Comparison of ENCODE assay signal across 1 cellular context in the genomic region with DNA sequence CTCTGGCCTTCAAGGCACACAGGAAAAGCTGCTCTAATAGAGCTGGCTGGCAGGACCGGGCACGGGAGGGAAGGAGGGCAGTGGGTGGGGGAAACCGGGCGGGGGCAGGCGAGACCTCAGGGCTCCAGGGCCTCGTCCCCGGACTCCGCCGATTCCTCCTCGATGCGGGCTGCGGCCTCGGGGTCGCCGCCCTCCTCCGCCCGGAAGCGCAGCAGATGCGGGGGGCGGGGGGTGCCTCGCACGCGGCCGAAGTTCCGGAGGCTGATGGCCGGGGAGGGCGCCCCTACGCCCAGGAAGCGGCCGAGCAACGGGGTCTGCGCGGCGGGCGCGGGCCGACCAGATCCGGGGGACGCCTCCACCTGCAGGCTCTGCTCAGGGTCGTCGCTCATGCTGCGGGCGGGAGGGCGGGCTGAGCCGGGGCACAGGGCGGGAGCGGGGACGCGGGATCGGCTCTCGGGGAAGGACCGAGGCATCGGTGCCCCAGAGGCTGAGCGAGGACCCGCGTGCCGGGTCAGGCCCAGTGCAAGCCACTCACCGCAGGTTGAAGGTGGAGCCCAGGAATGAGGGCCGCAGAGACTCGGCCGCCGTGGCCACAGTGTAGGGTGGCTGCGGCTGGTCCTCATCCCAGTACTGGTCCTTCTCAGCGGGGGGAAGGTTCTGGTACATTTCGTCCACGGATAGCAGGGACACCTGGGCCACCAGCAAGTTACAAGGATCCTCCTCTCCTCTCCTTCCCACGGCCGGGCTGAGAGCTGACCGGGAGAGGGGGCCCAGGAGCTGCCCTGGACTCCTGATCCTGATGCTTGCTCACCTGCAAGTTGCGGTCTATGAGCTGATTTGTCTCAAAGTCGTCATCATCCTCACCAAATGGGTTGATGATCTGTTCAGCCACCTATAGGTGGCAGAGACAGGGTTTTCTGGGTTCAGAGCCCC.
A peak's percentile ranks its signal among the peaks of the same experiment; 100 is the strongest.
TF ChIP-seq lines count a peak whose summit lies in the region.

No MANE protein-coding gene starts in this region.

TF ChIP-seq in HepG2, 621 proteins besides CTCF, POLR2A, EP300 and RAD21 (continued from another document and continues in another):
- TF ChIP-seq, protein P1, sequence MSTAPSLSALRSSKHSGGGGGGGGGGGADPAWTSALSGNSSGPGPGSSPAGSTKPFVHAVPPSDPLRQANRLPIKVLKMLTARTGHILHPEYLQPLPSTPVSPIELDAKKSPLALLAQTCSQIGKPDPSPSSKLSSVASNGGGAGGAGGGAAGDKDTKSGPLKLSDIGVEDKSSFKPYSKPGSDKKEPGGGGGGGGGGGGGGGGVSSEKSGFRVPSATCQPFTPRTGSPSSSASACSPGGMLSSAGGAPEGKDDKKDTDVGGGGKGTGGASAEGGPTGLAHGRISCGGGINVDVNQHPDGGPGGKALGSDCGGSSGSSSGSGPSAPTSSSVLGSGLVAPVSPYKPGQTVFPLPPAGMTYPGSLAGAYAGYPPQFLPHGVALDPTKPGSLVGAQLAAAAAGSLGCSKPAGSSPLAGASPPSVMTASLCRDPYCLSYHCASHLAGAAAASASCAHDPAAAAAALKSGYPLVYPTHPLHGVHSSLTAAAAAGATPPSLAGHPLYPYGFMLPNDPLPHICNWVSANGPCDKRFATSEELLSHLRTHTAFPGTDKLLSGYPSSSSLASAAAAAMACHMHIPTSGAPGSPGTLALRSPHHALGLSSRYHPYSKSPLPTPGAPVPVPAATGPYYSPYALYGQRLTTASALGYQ (CRISPR knock-in tag; IDR thresholded peaks at IDR 0.05), result peak; percentile 44; the same call in 1 of the 2 replicates
- TF ChIP-seq, protein P2, sequence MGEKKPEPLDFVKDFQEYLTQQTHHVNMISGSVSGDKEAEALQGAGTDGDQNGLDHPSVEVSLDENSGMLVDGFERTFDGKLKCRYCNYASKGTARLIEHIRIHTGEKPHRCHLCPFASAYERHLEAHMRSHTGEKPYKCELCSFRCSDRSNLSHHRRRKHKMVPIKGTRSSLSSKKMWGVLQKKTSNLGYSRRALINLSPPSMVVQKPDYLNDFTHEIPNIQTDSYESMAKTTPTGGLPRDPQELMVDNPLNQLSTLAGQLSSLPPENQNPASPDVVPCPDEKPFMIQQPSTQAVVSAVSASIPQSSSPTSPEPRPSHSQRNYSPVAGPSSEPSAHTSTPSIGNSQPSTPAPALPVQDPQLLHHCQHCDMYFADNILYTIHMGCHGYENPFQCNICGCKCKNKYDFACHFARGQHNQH (CRISPR knock-in tag; IDR thresholded peaks at IDR 0.05), result peak; percentile 53; the same call in 1 of the 2 replicates
- TF ChIP-seq ZNF589 (CRISPR knock-in tag; conservative IDR thresholded peaks at IDR 0.05) (no peak), ZNF788 (CRISPR knock-in tag; IDR thresholded peaks at IDR 0.05; ENCODE audit: borderline replicate concordance) (no peak; the same call in 1 of the 2 replicates), ZMAT3 (CRISPR knock-in tag; conservative IDR thresholded peaks at IDR 0.05) (0 out of 2 replicates have a peak, but pooled peaks have one; percentile 1), ZNF75D (CRISPR knock-in tag; IDR thresholded peaks at IDR 0.05; ENCODE audit: borderline replicate concordance) (no peak), ZNF615 (CRISPR knock-in tag; IDR thresholded peaks at IDR 0.05; ENCODE audit: borderline replicate concordance) (no peak), CBX1 (IDR thresholded peaks at IDR 0.05; ENCODE audit: low read depth) (no peak), KDM2A (CRISPR knock-in tag; IDR thresholded peaks at IDR 0.05; ENCODE audit: borderline replicate concordance, low read depth) (peak; percentile 54), MED1 (CRISPR knock-in tag; IDR thresholded peaks at IDR 0.05) (no peak; the same call in none of the 2 replicates), CENPT (CRISPR knock-in tag; IDR thresholded peaks at IDR 0.05; ENCODE audit: low read depth) (0 out of 2 replicates have a peak, but pooled peaks have one; percentile 60), KLF11 (CRISPR knock-in tag; IDR thresholded peaks at IDR 0.05) (no peak), RBFOX2 (IDR thresholded peaks at IDR 0.05; ENCODE audit: low read depth, low read length) (peak; percentile 85), ZNF563 (CRISPR knock-in tag; IDR thresholded peaks at IDR 0.05) (peak; percentile 80), ZBTB7A (CRISPR knock-in tag; IDR thresholded peaks at IDR 0.05) (no peak), SNAPC2 (CRISPR knock-in tag; IDR thresholded peaks at IDR 0.05) (peak; percentile 70), CBFB (CRISPR knock-in tag; IDR thresholded peaks at IDR 0.05) (peak; percentile 30; the same call in 1 of the 2 replicates), ZNF747 (CRISPR knock-in tag; IDR thresholded peaks at IDR 0.05; ENCODE audit: borderline replicate concordance) (0 out of 2 replicates have a peak, but pooled peaks have one; percentile 67), HIVEP1 (CRISPR knock-in tag; IDR thresholded peaks at IDR 0.05) (peak; percentile 47; the same call in 1 of the 2 replicates), KMT2A (CRISPR knock-in tag; IDR thresholded peaks at IDR 0.05) (peak; percentile 74; the same call in 1 of the 2 replicates), STAT5B (CRISPR knock-in tag; IDR thresholded peaks at IDR 0.05) (no peak), ZNF746 (CRISPR knock-in tag; IDR thresholded peaks at IDR 0.05) (no peak; the same call in 1 of the 2 replicates), MBD4 (IDR thresholded peaks at IDR 0.05; ENCODE audit: borderline replicate concordance, low read length) (no peak), TRIM24 (CRISPR knock-in tag; IDR thresholded peaks at IDR 0.05) (no peak), ZNF878 (CRISPR knock-in tag; IDR thresholded peaks at IDR 0.05) (no peak), ZBTB38 (CRISPR knock-in tag; IDR thresholded peaks at IDR 0.05) (peak; percentile 20; the same call in 1 of the 2 replicates), KLF13 (CRISPR knock-in tag; IDR thresholded peaks at IDR 0.05) (no peak), ZNF235 (CRISPR knock-in tag; IDR thresholded peaks at IDR 0.05; ENCODE audit: borderline replicate concordance) (peak; percentile 33; the same call in 1 of the 2 replicates), HMG20B (CRISPR knock-in tag; conservative IDR thresholded peaks at IDR 0.05) (no peak)
- TF ChIP-seq, protein P3, sequence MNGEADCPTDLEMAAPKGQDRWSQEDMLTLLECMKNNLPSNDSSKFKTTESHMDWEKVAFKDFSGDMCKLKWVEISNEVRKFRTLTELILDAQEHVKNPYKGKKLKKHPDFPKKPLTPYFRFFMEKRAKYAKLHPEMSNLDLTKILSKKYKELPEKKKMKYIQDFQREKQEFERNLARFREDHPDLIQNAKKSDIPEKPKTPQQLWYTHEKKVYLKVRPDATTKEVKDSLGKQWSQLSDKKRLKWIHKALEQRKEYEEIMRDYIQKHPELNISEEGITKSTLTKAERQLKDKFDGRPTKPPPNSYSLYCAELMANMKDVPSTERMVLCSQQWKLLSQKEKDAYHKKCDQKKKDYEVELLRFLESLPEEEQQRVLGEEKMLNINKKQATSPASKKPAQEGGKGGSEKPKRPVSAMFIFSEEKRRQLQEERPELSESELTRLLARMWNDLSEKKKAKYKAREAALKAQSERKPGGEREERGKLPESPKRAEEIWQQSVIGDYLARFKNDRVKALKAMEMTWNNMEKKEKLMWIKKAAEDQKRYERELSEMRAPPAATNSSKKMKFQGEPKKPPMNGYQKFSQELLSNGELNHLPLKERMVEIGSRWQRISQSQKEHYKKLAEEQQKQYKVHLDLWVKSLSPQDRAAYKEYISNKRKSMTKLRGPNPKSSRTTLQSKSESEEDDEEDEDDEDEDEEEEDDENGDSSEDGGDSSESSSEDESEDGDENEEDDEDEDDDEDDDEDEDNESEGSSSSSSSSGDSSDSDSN (CRISPR knock-in tag; IDR thresholded peaks at IDR 0.05), result peak; percentile 95
- TF ChIP-seq, protein P4, sequence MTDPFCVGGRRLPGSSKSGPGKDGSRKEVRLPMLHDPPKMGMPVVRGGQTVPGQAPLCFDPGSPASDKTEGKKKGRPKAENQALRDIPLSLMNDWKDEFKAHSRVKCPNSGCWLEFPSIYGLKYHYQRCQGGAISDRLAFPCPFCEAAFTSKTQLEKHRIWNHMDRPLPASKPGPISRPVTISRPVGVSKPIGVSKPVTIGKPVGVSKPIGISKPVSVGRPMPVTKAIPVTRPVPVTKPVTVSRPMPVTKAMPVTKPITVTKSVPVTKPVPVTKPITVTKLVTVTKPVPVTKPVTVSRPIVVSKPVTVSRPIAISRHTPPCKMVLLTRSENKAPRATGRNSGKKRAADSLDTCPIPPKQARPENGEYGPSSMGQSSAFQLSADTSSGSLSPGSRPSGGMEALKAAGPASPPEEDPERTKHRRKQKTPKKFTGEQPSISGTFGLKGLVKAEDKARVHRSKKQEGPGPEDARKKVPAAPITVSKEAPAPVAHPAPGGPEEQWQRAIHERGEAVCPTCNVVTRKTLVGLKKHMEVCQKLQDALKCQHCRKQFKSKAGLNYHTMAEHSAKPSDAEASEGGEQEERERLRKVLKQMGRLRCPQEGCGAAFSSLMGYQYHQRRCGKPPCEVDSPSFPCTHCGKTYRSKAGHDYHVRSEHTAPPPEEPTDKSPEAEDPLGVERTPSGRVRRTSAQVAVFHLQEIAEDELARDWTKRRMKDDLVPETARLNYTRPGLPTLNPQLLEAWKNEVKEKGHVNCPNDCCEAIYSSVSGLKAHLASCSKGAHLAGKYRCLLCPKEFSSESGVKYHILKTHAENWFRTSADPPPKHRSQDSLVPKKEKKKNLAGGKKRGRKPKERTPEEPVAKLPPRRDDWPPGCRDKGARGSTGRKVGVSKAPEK (CRISPR knock-in tag; IDR thresholded peaks at IDR 0.05; ENCODE audit: borderline replicate concordance), result no peak
- TF ChIP-seq, protein P5, sequence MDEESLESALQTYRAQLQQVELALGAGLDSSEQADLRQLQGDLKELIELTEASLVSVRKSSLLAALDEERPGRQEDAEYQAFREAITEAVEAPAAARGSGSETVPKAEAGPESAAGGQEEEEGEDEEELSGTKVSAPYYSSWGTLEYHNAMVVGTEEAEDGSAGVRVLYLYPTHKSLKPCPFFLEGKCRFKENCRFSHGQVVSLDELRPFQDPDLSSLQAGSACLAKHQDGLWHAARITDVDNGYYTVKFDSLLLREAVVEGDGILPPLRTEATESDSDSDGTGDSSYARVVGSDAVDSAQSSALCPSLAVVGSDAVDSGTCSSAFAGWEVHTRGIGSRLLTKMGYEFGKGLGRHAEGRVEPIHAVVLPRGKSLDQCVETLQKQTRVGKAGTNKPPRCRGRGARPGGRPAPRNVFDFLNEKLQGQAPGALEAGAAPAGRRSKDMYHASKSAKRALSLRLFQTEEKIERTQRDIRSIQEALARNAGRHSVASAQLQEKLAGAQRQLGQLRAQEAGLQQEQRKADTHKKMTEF (CRISPR knock-in tag; IDR thresholded peaks at IDR 0.05), result peak; percentile 68
- TF ChIP-seq, protein P6, sequence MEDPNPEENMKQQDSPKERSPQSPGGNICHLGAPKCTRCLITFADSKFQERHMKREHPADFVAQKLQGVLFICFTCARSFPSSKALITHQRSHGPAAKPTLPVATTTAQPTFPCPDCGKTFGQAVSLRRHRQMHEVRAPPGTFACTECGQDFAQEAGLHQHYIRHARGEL (CRISPR knock-in tag; IDR thresholded peaks at IDR 0.05), result 0 out of 2 replicates have a peak, but pooled peaks have one; percentile 65
- TF ChIP-seq, protein P7, sequence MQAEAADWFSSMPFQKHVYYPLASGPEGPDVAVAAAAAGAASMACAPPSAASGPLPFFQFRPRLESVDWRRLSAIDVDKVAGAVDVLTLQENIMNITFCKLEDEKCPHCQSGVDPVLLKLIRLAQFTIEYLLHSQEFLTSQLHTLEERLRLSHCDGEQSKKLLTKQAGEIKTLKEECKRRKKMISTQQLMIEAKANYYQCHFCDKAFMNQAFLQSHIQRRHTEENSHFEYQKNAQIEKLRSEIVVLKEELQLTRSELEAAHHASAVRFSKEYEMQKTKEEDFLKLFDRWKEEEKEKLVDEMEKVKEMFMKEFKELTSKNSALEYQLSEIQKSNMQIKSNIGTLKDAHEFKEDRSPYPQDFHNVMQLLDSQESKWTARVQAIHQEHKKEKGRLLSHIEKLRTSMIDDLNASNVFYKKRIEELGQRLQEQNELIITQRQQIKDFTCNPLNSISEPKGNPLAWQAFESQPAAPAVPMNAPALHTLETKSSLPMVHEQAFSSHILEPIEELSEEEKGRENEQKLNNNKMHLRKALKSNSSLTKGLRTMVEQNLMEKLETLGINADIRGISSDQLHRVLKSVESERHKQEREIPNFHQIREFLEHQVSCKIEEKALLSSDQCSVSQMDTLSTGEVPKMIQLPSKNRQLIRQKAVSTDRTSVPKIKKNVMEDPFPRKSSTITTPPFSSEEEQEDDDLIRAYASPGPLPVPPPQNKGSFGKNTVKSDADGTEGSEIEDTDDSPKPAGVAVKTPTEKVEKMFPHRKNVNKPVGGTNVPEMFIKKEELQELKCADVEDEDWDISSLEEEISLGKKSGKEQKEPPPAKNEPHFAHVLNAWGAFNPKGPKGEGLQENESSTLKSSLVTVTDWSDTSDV (CRISPR knock-in tag; IDR thresholded peaks at IDR 0.05), result peak; percentile 33; the same call in 1 of the 2 replicates
- TF ChIP-seq, protein P8, sequence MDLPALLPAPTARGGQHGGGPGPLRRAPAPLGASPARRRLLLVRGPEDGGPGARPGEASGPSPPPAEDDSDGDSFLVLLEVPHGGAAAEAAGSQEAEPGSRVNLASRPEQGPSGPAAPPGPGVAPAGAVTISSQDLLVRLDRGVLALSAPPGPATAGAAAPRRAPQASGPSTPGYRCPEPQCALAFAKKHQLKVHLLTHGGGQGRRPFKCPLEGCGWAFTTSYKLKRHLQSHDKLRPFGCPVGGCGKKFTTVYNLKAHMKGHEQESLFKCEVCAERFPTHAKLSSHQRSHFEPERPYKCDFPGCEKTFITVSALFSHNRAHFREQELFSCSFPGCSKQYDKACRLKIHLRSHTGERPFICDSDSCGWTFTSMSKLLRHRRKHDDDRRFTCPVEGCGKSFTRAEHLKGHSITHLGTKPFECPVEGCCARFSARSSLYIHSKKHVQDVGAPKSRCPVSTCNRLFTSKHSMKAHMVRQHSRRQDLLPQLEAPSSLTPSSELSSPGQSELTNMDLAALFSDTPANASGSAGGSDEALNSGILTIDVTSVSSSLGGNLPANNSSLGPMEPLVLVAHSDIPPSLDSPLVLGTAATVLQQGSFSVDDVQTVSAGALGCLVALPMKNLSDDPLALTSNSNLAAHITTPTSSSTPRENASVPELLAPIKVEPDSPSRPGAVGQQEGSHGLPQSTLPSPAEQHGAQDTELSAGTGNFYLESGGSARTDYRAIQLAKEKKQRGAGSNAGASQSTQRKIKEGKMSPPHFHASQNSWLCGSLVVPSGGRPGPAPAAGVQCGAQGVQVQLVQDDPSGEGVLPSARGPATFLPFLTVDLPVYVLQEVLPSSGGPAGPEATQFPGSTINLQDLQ (CRISPR knock-in tag; IDR thresholded peaks at IDR 0.05), result no peak
- TF ChIP-seq, protein P9, sequence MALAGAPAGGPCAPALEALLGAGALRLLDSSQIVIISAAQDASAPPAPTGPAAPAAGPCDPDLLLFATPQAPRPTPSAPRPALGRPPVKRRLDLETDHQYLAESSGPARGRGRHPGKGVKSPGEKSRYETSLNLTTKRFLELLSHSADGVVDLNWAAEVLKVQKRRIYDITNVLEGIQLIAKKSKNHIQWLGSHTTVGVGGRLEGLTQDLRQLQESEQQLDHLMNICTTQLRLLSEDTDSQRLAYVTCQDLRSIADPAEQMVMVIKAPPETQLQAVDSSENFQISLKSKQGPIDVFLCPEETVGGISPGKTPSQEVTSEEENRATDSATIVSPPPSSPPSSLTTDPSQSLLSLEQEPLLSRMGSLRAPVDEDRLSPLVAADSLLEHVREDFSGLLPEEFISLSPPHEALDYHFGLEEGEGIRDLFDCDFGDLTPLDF (CRISPR knock-in tag; IDR thresholded peaks at IDR 0.05), result no peak
